ENCODE assay signal across 1 cellular context in the genomic region with DNA sequence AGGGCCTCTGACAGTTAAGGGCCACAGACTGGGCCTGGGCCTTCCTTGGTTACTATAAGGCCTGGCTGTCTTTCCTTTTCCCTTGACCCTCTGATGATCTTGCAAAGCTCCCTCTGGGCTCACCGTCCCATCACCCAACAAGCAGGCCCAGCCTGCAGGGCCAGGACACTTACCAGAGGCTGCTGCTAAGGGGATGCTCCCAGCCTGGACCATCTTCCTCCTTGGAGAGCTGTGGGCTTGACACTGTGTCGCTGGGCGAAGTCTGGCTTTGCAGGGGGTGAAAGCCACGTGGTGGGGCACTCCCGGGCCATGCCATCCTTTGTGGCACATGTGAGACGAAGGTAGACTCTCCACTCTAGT.
A peak's percentile ranks its signal among the peaks of the same experiment; 100 is the strongest.
TF ChIP-seq lines count a peak whose summit lies in the region.

No MANE protein-coding gene starts in this region.

TF ChIP-seq in HepG2, 621 proteins besides CTCF, POLR2A, EP300 and RAD21:
- TF ChIP-seq ZNF747 (CRISPR knock-in tag; IDR thresholded peaks at IDR 0.05; ENCODE audit: borderline replicate concordance) (no peak), ZNF569 (CRISPR knock-in tag; IDR thresholded peaks at IDR 0.05; ENCODE audit: borderline replicate concordance) (no peak), DZIP1 (CRISPR knock-in tag; IDR thresholded peaks at IDR 0.05) (0 out of 2 replicates have a peak, but pooled peaks have one; percentile 49), MXD4 (CRISPR knock-in tag; IDR thresholded peaks at IDR 0.05) (no peak), NAIF1 (CRISPR knock-in tag; IDR thresholded peaks at IDR 0.05; ENCODE audit: borderline replicate concordance) (no peak)
- TF ChIP-seq, protein P1, sequence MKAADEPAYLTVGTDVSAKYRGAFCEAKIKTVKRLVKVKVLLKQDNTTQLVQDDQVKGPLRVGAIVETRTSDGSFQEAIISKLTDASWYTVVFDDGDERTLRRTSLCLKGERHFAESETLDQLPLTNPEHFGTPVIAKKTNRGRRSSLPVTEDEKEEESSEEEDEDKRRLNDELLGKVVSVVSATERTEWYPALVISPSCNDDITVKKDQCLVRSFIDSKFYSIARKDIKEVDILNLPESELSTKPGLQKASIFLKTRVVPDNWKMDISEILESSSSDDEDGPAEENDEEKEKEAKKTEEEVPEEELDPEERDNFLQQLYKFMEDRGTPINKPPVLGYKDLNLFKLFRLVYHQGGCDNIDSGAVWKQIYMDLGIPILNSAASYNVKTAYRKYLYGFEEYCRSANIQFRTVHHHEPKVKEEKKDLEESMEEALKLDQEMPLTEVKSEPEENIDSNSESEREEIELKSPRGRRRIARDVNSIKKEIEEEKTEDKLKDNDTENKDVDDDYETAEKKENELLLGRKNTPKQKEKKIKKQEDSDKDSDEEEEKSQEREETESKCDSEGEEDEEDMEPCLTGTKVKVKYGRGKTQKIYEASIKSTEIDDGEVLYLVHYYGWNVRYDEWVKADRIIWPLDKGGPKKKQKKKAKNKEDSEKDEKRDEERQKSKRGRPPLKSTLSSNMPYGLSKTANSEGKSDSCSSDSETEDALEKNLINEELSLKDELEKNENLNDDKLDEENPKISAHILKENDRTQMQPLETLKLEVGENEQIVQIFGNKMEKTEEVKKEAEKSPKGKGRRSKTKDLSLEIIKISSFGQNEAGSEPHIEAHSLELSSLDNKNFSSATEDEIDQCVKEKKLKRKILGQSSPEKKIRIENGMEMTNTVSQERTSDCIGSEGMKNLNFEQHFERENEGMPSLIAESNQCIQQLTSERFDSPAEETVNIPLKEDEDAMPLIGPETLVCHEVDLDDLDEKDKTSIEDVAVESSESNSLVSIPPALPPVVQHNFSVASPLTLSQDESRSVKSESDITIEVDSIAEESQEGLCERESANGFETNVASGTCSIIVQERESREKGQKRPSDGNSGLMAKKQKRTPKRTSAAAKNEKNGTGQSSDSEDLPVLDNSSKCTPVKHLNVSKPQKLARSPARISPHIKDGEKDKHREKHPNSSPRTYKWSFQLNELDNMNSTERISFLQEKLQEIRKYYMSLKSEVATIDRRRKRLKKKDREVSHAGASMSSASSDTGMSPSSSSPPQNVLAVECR (CRISPR knock-in tag; IDR thresholded peaks at IDR 0.05; ENCODE audit: borderline replicate concordance): no peak
